Comparison of ENCODE assay signal across 9 cellular contexts in genomic region chr5:126508962-126509279, GRCh38.
DNase-seq lines count a peak whose midpoint lies in the region; ATAC-seq and TF ChIP-seq lines count a peak whose summit lies in the region.
"Had no signal": no experiment of that assay in that cellular context is flagged by ENCODE, and none has a peak within 500 bp of the region (broad histone marks: within the 10 kb centered on the region; RNA-seq: fewer than 3 reads in every experiment).

No MANE protein-coding gene starts in this region.

- peak overlapping the region; percentile 13 for H3K4me3 Mint-ChIP-seq in activated CD4-positive, alpha-beta T cell treated with anti-CD3 and anti-CD28 coated beads, Interleukin-2, amount 10 ng/mL, durations not matched to agents 24 days and 14 days

- H3K4me1 Mint-ChIP-seq in activated CD4-positive, alpha-beta T cell treated with anti-CD3 and anti-CD28 coated beads, Interleukin-2, amount 10 ng/mL, durations not matched to agents 24 days and 14 days: peaks cover 9% of the 10 kb centered on the region

- H3K9me3 Mint-ChIP-seq in activated CD4-positive, alpha-beta T cell treated with anti-CD3 and anti-CD28 coated beads, Interleukin-2, amount 10 ng/mL, durations not matched to agents 24 days and 14 days: peaks cover 3% of the 10 kb centered on the region
- peaks cover 4 to 11% of the 10 kb centered on the region in 2 donors for H3K9me3 Mint-ChIP-seq in activated naive CD4-positive, alpha-beta T cell treated with anti-CD3 and anti-CD28 coated beads, Interleukin-2, amount 50 U/mL, for 72 hours

- ATAC-seq in activated naive CD4-positive, alpha-beta T cell treated with anti-CD3 and anti-CD28 coated beads, Interleukin-2, amount 50 U/mL, for 72 hours: peak; percentile 85 to 92

- intact Hi-C loops in activated CD4-positive, alpha-beta T cell treated with anti-CD3 and anti-CD28 coated beads, Interleukin-2, amount 10 ng/mL, durations not matched to agents 24 days and 14 days (cut with micrococcal nuclease): no loop called here
- intact Hi-C loops in left ventricle myocardium inferior (cut with micrococcal nuclease): no loop called here
- intact Hi-C loops in thyroid gland (cut with DNase I): no loop called here

- no peaks in the 10 kb centered on the region for H3K9me3 ChIP-seq in left ventricle myocardium inferior (replicated peaks)
- no peaks in the 10 kb centered on the region for H3K9me3 ChIP-seq in thyroid gland
- H3K9me3 ChIP-seq in WERI-Rb-1 (ENCODE audit: severe bottlenecking): no peaks in the 10 kb centered on the region

- H3K4me3 ChIP-seq in left ventricle myocardium inferior (no peak overlapping the region), thyroid gland (replicated peaks in 1 of 3) (no peak overlapping the region), WERI-Rb-1 (ENCODE audit: low read depth, low read length) (no peak overlapping the region)

- H3K36me3 ChIP-seq in left ventricle myocardium inferior (no peaks in the 10 kb centered on the region), thyroid gland (no peaks in the 10 kb centered on the region), WERI-Rb-1 (no peaks in the 10 kb centered on the region)

- H3K27me3 Mint-ChIP-seq in activated CD4-positive, alpha-beta T cell treated with anti-CD3 and anti-CD28 coated beads, Interleukin-2, amount 10 ng/mL, durations not matched to agents 24 days and 14 days: no peaks in the 10 kb centered on the region

- TF ChIP-seq POLR2A in thyroid gland (IDR thresholded peaks at IDR 0.05): no peak

- H3K27ac ChIP-seq in left ventricle myocardium inferior (replicated peaks): peak overlapping the region; percentile 82
- peak overlapping the region; percentile 86 to 94 (median 90) for H3K27ac ChIP-seq in thyroid gland
- no peak overlapping the region for H3K27ac ChIP-seq in WERI-Rb-1

- H3K36me3 Mint-ChIP-seq in activated CD4-positive, alpha-beta T cell treated with anti-CD3 and anti-CD28 coated beads, Interleukin-2, amount 10 ng/mL, durations not matched to agents 24 days and 14 days (ENCODE audit: low read depth): no peaks in the 10 kb centered on the region
- no peaks in the 10 kb centered on the region for H3K36me3 Mint-ChIP-seq in activated naive CD4-positive, alpha-beta T cell treated with anti-CD3 and anti-CD28 coated beads, Interleukin-2, amount 50 U/mL, for 72 hours

- H3K4me1 ChIP-seq in left ventricle myocardium inferior (peaks cover 51% of the 10 kb centered on the region), thyroid gland (peaks cover 40 to 57% of the 10 kb centered on the region in 2 donors)

- TF ChIP-seq CTCF in left ventricle myocardium inferior (IDR thresholded peaks at IDR 0.05; ENCODE audit: borderline replicate concordance) (no peak), thyroid gland (IDR thresholded peaks at IDR 0.05) (no peak), WERI-Rb-1 (IDR thresholded peaks at IDR 0.05; ENCODE audit: low read depth, low read length) (no peak)

- no peaks in the 10 kb centered on the region for H3K27me3 ChIP-seq in left ventricle myocardium inferior (ENCODE audit: low read depth)
- no peaks in the 10 kb centered on the region for H3K27me3 ChIP-seq in thyroid gland
- no peaks in the 10 kb centered on the region for H3K27me3 ChIP-seq in WERI-Rb-1 (ENCODE audit: insufficient read depth, low read depth, severe bottlenecking)

- DNase-seq in activated CD4-positive, alpha-beta T cell treated with anti-CD3 and anti-CD28 coated beads, Interleukin-2, amount 10 ng/mL, durations not matched to agents 24 days and 14 days: peak; percentile 63
- no peak for DNase-seq in activated CD4-positive, alpha-beta T cell treated with anti-CD3 and anti-CD28 coated beads, Interleukin-2, amount 50 U/mL, for 4 hours
- DNase-seq in activated naive CD4-positive, alpha-beta T cell treated with anti-CD3 and anti-CD28 coated beads, Interleukin-2, amount 50 U/mL, for 72 hours (ENCODE audit: low spot score in 2 of 2): no peak
- DNase-seq in left ventricle myocardium inferior (no peak), thyroid gland (peak; percentile 38 to 41), ecto neural progenitor cell (ENCODE audit: low spot score) (no peak), WERI-Rb-1 (no peak), NCI-H1105 treated with DMSO at 0.1 percent for 48 hours (lab: John Stamatoyannopoulos, UW) (no peak)
- DNase-seq: NK-92 treated with Interleukin-12 subunit alpha and Interleukin-12 subunit beta, amount 100 ng/mL, for 24 hours had no signal

- peak overlapping the region; percentile 50 for H3K27ac Mint-ChIP-seq in activated CD4-positive, alpha-beta T cell treated with anti-CD3 and anti-CD28 coated beads, Interleukin-2, amount 10 ng/mL, durations not matched to agents 24 days and 14 days
- H3K27ac Mint-ChIP-seq in activated naive CD4-positive, alpha-beta T cell treated with anti-CD3 and anti-CD28 coated beads, Interleukin-2, amount 50 U/mL, for 72 hours: peak overlapping the region; percentile 45 to 92

Comparison
In these comparisons a context has a peak if more than half of its experiments do, and no peak if none do; other contexts are left out.
1. DNase-seq: peak in activated CD4-positive, alpha-beta T cell treated with anti-CD3 and anti-CD28 coated beads, Interleukin-2, amount 10 ng/mL, durations not matched to agents 24 days and 14 days (single experiment) and thyroid gland (2 of 2); none in activated CD4-positive, alpha-beta T cell treated with anti-CD3 and anti-CD28 coated beads, Interleukin-2, amount 50 U/mL, for 4 hours (0 of 2), activated naive CD4-positive, alpha-beta T cell treated with anti-CD3 and anti-CD28 coated beads, Interleukin-2, amount 50 U/mL, for 72 hours (0 of 2), left ventricle myocardium inferior (single experiment), ecto neural progenitor cell (single experiment), WERI-Rb-1 (single experiment) and NCI-H1105 treated with DMSO at 0.1 percent for 48 hours (single experiment).